Comparison of ENCODE assay signal across 8 cellular contexts in genomic region chr21:29024474-29025327, GRCh38.
DNase-seq lines count a peak whose midpoint lies in the region; ATAC-seq, FAIRE-seq and TF ChIP-seq lines count a peak whose summit lies in the region.

Gene USP16 (plus strand): TSS chr21:29024668. CDS start chr21:29027914, 3,246 bp downstream.

- ATAC-seq in GM19035 (IDR thresholded peaks at IDR 0.05; ENCODE audit: unreplicated experiment) (peak; percentile 98), HG03354 (IDR thresholded peaks at IDR 0.05; ENCODE audit: poor library complexity, severe bottlenecking, unreplicated experiment) (peak; percentile 98)
- ATAC-seq in activated CD4-positive, CD25-positive, alpha-beta regulatory T cell treated with anti-CD3 and anti-CD28 coated beads, Interleukin-2, amount 50 U/mL, for 24 hours = peak; percentile 96 to 97

- TF ChIP-seq CTCF in AG09319 (IDR thresholded peaks at IDR 0.05; ENCODE audit: low read depth, low read length) = peak; percentile 1; the same call in 1 of the 2 replicates

- peak; percentile 85 for FAIRE-seq in islet of Langerhans (lab: Jason Lieb, UNC)

- DNase-seq in AG09319 (ENCODE audit: extremely low read depth, low read depth) = peak; percentile 98
- DNase-seq in NCI-H446 treated with DMSO at 0.1 percent for 48 hours (lab: John Stamatoyannopoulos, UW) = peak; percentile 96
- DNase-seq in cerebellar cortex (ENCODE audit: low spot score) = peak; percentile 98
- DNase-seq in stimulated activated CD4-positive, alpha-beta T cell treated with anti-CD3 and anti-CD28 coated beads, Interleukin-12 subunit alpha, Interleukin-12 subunit beta, amount 100 ng/mL, for 4 hours = peak; percentile 89

Comparison
In these comparisons a context has a peak if more than half of its experiments do, and no peak if none do; other contexts are left out.
1. Peak in every context shown above with its lines: DNase-seq and ATAC-seq.